ENCODE assay signal across 8 cellular contexts in genomic region chr12:76083246-76083735, GRCh38. TPM values are rescaled to one million over a fixed set of nuclear protein-coding genes. Genes with fewer than 3 reads are reported as not detected.
DNase-seq lines count a peak whose midpoint lies in the region; ATAC-seq and TF ChIP-seq lines count a peak whose summit lies in the region.

No MANE protein-coding gene starts in this region.

- ATAC-seq in T-cell (replicated peaks in 1 of 4) = no peak
- ATAC-seq in GM21423 (IDR thresholded peaks at IDR 0.05; ENCODE audit: unreplicated experiment) = no peak

- POLR2A ChIA-PET in T-cell (lab: Charles Lee) = interaction anchor here (0.5 to 1.1 kb wide), 22 partner anchors 9 to 883 kb away, joined by 3 to 11 read pairs (median 4); partner anchors contain the start of gene KRR1 (in 1 of the 2)

- peak overlapping the region; percentile 97 to 99 (median 98) for H3K27ac ChIP-seq in sigmoid colon

- H3K36me3 ChIP-seq in sigmoid colon = no peaks in the 10 kb centered on the region

- no peak for DNase-seq in GM12865 (ENCODE audit: low read depth)
- no peak for DNase-seq in T-cell
- DNase-seq in fibroblast of pulmonary artery (ENCODE audit: low read depth) = no peak
- DNase-seq in sigmoid colon = no peak
- no peak for DNase-seq in SKM-1 treated with dmso at 0.1 percent for 144 hours (lab: John Stamatoyannopoulos, UW; ENCODE audit: unreplicated experiment)
- DNase-seq in iPS-NIHi11 (ENCODE audit: low spot score) = no peak
- DNase-seq in C1 segment of cervical spinal cord (lab: John Stamatoyannopoulos, UW) = no peak

- intact Hi-C loops in sigmoid colon (cut with DNase I) = loop anchor here (5.0 to 10.0 kb wide), 3 partner anchors 474 to 792 kb away; partner anchors contain the start of genes CSRP2 and OSBPL8

- no peaks in the 10 kb centered on the region for H3K27me3 ChIP-seq in sigmoid colon

- H3K4me3 Mint-ChIP-seq in T-cell = peak overlapping the region; percentile 96 to 98 (median 97)

- no peak for TF ChIP-seq CTCF in GM12865 (IDR thresholded peaks at IDR 0.05; ENCODE audit: insufficient read depth, low read depth, low read length, missing control alignments)
- TF ChIP-seq CTCF in fibroblast of pulmonary artery (IDR thresholded peaks at IDR 0.05; ENCODE audit: low read length, missing control alignments) = no peak
- no peak for TF ChIP-seq CTCF in sigmoid colon (IDR thresholded peaks at IDR 0.05)

- CTCF ChIA-PET in T-cell (lab: Charles Lee) = interaction anchor here (0.6 to 1.2 kb wide), 5 partner anchors 17 to 556 kb away, joined by 3 to 4 read pairs (median 3); no protein-coding TSS in a partner anchor

- peaks cover 22% of the 10 kb centered on the region for H3K36me3 Mint-ChIP-seq in T-cell

- peak overlapping the region; percentile 86 to 89 for H3K27ac Mint-ChIP-seq in T-cell

- peak overlapping the region; percentile 71 for H3K4me3 ChIP-seq in GM12865 (ENCODE audit: low read depth, low read length)
- H3K4me3 ChIP-seq in fibroblast of pulmonary artery (replicated peaks; ENCODE audit: low read depth, low read length) = peak overlapping the region; percentile 85
- H3K4me3 ChIP-seq in sigmoid colon = peak overlapping the region; percentile 77 to 90 (median 80)

- H3K4me1 ChIP-seq in sigmoid colon = peaks cover 0 to 38% (median 34%) of the 10 kb centered on the region in 4 donors

- TF ChIP-seq EP300 in sigmoid colon (IDR thresholded peaks at IDR 0.05) = no peak

- H3K4me1 Mint-ChIP-seq in T-cell = peaks cover 64 to 73% (median 69%) of the 10 kb centered on the region in 3 donors

- no peak for TF ChIP-seq POLR2A in sigmoid colon (IDR thresholded peaks at IDR 0.05)

- H3K9me3 ChIP-seq in sigmoid colon = peaks cover 0 to 4% (median 0%) of the 10 kb centered on the region in 4 donors

- no peaks in the 10 kb centered on the region for H3K27me3 Mint-ChIP-seq in T-cell

- H3K9me3 Mint-ChIP-seq in T-cell = peaks cover 0 to 8% (median 0%) of the 10 kb centered on the region in 3 donors

- 7 to 10% methylated on average over 11 of the region's 11 CpGs for WGBS in sigmoid colon, 2 donors

RNA-seq across cellular contexts. Expression of gene NAP1L1, which starts 1.2 kb away (rescaled TPM):
- total RNA-seq in T-cell (100 to 1,000 TPM; 523 to 643 (median 591) TPM), sigmoid colon (100 to 1,000 TPM; 321 to 424 (median 333) TPM)
- polyA plus RNA-seq in sigmoid colon = 100 to 1,000 TPM; 103 to 296 (median 230) TPM

RNA-seq across cellular contexts. Expression of gene PHLDA1, which starts 51.7 kb away (rescaled TPM):
- 10 to 100 TPM in 1 of 5 donors, 1 to 10 TPM in 4; 5.4 to 11.7 (median 7.1) TPM for total RNA-seq in T-cell
- 10 to 100 TPM in 1 of 4 donors, 1 to 10 TPM in 3; 3.6 to 10.9 (median 5.3) TPM for total RNA-seq in sigmoid colon
- 1 to 10 TPM; 2.4 to 6.6 (median 4.2) TPM for polyA plus RNA-seq in sigmoid colon
